Comparison of ENCODE assay signal across 20 cellular contexts in genomic region chr2:83650897-83651296, GRCh38.
A peak's percentile ranks its signal among the peaks of the same experiment; 100 is the strongest.
DNase-seq lines count a peak whose midpoint lies in the region; TF ChIP-seq lines count a peak whose summit lies in the region.
"Had no signal": no experiment of that assay in that cellular context is flagged by ENCODE, and none has a peak within 500 bp of the region (broad histone marks: within the 10 kb centered on the region; RNA-seq: fewer than 3 reads in every experiment).

No MANE protein-coding gene starts in this region.

- H3K4me3 Mint-ChIP-seq in MCF 10A (ENCODE audit: unreplicated experiment) (no peak overlapping the region), brain (peak overlapping the region in 2 of 5 experiments; percentile 13 to 19)
- H3K4me3 Mint-ChIP-seq: CD4-positive, alpha-beta T cell; IgD-negative memory B cell had no signal

- in situ Hi-C loops in mammary epithelial cell (cut with MboI; ENCODE audit: low sequenced_read_pairs in 2 of 2) (no loop called here), transverse colon (cut with MboI; ENCODE audit: low pct_ligation_motif_present in 1 of 4, low pct_unique_long_range_greater_than_20kb in 1 of 4, low sequenced_read_pairs in 3 of 4) (no loop called here)

- WGBS in mammary epithelial cell (ENCODE audit: low coverage, missing lambda C conversion rate): 13% methylated on average over 1 of the region's 1 CpG
- WGBS in stomach, 5 donors: 14 to 64% (median 33%) methylated on average over 1 of the region's 1 CpG
- no CpG with 5 or more reads among the region's 1 CpG for WGBS in mesendoderm (ENCODE audit: extremely low coverage, insufficient coverage, low lambda C conversion rate)
- 42 to 50% methylated on average over 1 of the region's 1 CpG for WGBS in transverse colon (ENCODE audit: low coverage in 1 of 2), 2 donors

- no peak overlapping the region for H2BK15ac ChIP-seq in mesendoderm (replicated peaks; ENCODE audit: low read depth)

- H4K8ac ChIP-seq in mesendoderm (ENCODE audit: low read depth, low read length): no peak overlapping the region

- dilution Hi-C loops in mammary epithelial cell (cut with HindIII; ENCODE audit: low sequenced_read_pairs): no loop called here

- no peaks in the 10 kb centered on the region for H3K36me3 Mint-ChIP-seq in MCF 10A (ENCODE audit: insufficient read depth, unreplicated experiment)
- no peaks in the 10 kb centered on the region for H3K36me3 Mint-ChIP-seq in brain
- H3K36me3 Mint-ChIP-seq: IgD-negative memory B cell had no signal

- H3K79me2 ChIP-seq in mammary epithelial cell (ENCODE audit: insufficient read depth, low read length): no peaks in the 10 kb centered on the region
- no peaks in the 10 kb centered on the region for H3K79me2 ChIP-seq in mesendoderm (ENCODE audit: control insufficient read depth, insufficient read depth, low read length)

- H3K18ac ChIP-seq in mesendoderm (ENCODE audit: low read length): no peak overlapping the region

- H3K36me3 ChIP-seq in mammary epithelial cell (ENCODE audit: insufficient read depth, low read length) (no peaks in the 10 kb centered on the region), stomach (no peaks in the 10 kb centered on the region), mesendoderm (ENCODE audit: control insufficient read depth, insufficient read depth, low read length) (no peaks in the 10 kb centered on the region), transverse colon (no peaks in the 10 kb centered on the region)
- H3K36me3 ChIP-seq: cardiac muscle cell, gastroesophageal sphincter, neutrophil, thoracic aorta had no signal

- intact Hi-C loops in MCF 10A (cut with micrococcal nuclease) (no loop called here), mammary epithelial cell (cut with micrococcal nuclease) (no loop called here), stomach (cut with DNase I; ENCODE audit: low total_unique reads) (no loop called here), transverse colon (cut with DNase I; ENCODE audit: low total_unique reads) (no loop called here)

- BruUV-seq in MCF 10A (replicated peaks; lab: Mats Ljungman, UMichigan) (no TSS peak), mammary epithelial cell (replicated peaks; lab: Mats Ljungman, UMichigan) (no TSS peak)

- DNase-seq in MCF 10A (ENCODE audit: unreplicated experiment) (peak; percentile 53), mammary epithelial cell (no peak), NCI-H2081 (lab: John Stamatoyannopoulos, UW) (peak; percentile 77 to 93), stomach (no peak), mesendoderm (no peak), transverse colon (no peak), RKO (ENCODE audit: low spot score) (no peak)
- DNase-seq: activated CD4-positive, CD25-positive, alpha-beta regulatory T cell treated with anti-CD3 and anti-CD28 coated beads, Interleukin-2, amount 50 U/mL, for 72 hours; CD4-positive, alpha-beta T cell; DMS79; HCEC 1CT; left cardiac atrium; NCI-H524 treated with DMSO at 0.1 percent for 48 hours had no signal

- no peak overlapping the region for H3K9ac ChIP-seq in mammary epithelial cell (ENCODE audit: insufficient read depth, low read length)
- H3K9ac ChIP-seq in mesendoderm (ENCODE audit: low read length): no peak overlapping the region

- H3K27me3 ChIP-seq in mammary epithelial cell (ENCODE audit: insufficient read depth, low read length): no peaks in the 10 kb centered on the region
- H3K27me3 ChIP-seq in stomach: no peaks in the 10 kb centered on the region
- H3K27me3 ChIP-seq in mesendoderm (ENCODE audit: insufficient read depth, low read length, poor library complexity): no peaks in the 10 kb centered on the region
- H3K27me3 ChIP-seq in transverse colon: no peaks in the 10 kb centered on the region
- H3K27me3 ChIP-seq: cardiac muscle cell, gastroesophageal sphincter, neutrophil had no signal

- TF ChIP-seq POLR2A in stomach (IDR thresholded peaks at IDR 0.05) (no peak), transverse colon (IDR thresholded peaks at IDR 0.05) (no peak)

- no peak overlapping the region for H2AFZ ChIP-seq in mammary epithelial cell (ENCODE audit: low read depth, low read length)

- H3K27me3 Mint-ChIP-seq in MCF 10A (ENCODE audit: insufficient read depth, unreplicated experiment) (no peaks in the 10 kb centered on the region), brain (no peaks in the 10 kb centered on the region)
- H3K27me3 Mint-ChIP-seq: CD4-positive, alpha-beta T cell; IgD-negative memory B cell had no signal

- H3K23ac ChIP-seq in mesendoderm (ENCODE audit: low read length): no peak overlapping the region

- no peak overlapping the region for H3K27ac ChIP-seq in mammary epithelial cell (ENCODE audit: insufficient read depth, low read depth, low read length)
- no peak overlapping the region for H3K27ac ChIP-seq in stomach
- H3K27ac ChIP-seq in mesendoderm (ENCODE audit: low read depth, low read length): no peak overlapping the region
- no peak overlapping the region for H3K27ac ChIP-seq in transverse colon
- H3K27ac ChIP-seq: cardiac muscle cell, epithelial cell of prostate, gastroesophageal sphincter, neutrophil, thoracic aorta had no signal

- no peak overlapping the region for H4K5ac ChIP-seq in mesendoderm (ENCODE audit: low read length)

- no peak overlapping the region for H3K4me3 ChIP-seq in mammary epithelial cell (replicated peaks in 1 of 3; ENCODE audit: insufficient read depth in 1 of 3, low read depth in 2 of 3, low read length in 3 of 3)
- no peak overlapping the region for H3K4me3 ChIP-seq in stomach
- no peak overlapping the region for H3K4me3 ChIP-seq in mesendoderm (ENCODE audit: low read length)
- H3K4me3 ChIP-seq in transverse colon: no peak overlapping the region
- H3K4me3 ChIP-seq: cardiac muscle cell, gastroesophageal sphincter, thoracic aorta had no signal

- POLR2A ChIA-PET in MCF 10A (lab: Yijun Ruan, JAX): no interaction called here

- H3K56ac ChIP-seq in mesendoderm (ENCODE audit: low read length): no peak overlapping the region

- TF ChIP-seq EP300 in stomach (IDR thresholded peaks at IDR 0.05) (no peak), transverse colon (IDR thresholded peaks at IDR 0.05; ENCODE audit: low read depth) (no peak)

- H3K27ac Mint-ChIP-seq in MCF 10A (ENCODE audit: low read depth, unreplicated experiment) (no peak overlapping the region), brain (peak overlapping the region in 3 of 5 experiments; percentile 10 to 84 (median 55))
- H3K27ac Mint-ChIP-seq: CD4-positive, alpha-beta T cell; IgD-negative memory B cell had no signal

- H3K4me1 ChIP-seq in mammary epithelial cell (ENCODE audit: insufficient read depth, low read length) (no peaks in the 10 kb centered on the region), stomach (no peaks in the 10 kb centered on the region), mesendoderm (ENCODE audit: control insufficient read depth, low read depth, low read length) (no peaks in the 10 kb centered on the region), transverse colon (peaks cover 0 to 7% (median 3%) of the 10 kb centered on the region in 4 donors)
- H3K4me1 ChIP-seq: gastroesophageal sphincter had no signal

- TF ChIP-seq CTCF in MCF 10A (IDR thresholded peaks at IDR 0.05; ENCODE audit: unreplicated experiment) (no peak), mammary epithelial cell (conservative IDR thresholded peaks at IDR 0.05 in 1 of 2, IDR thresholded peaks at IDR 0.05 in 1 of 2; ENCODE audit: extremely low read depth in 1 of 2, insufficient read depth in 1 of 2, low read depth in 1 of 2, low read length in 2 of 2) (no peak), brain (conservative IDR thresholded peaks at IDR 0.05) (no peak), stomach (IDR thresholded peaks at IDR 0.05) (no peak), transverse colon (IDR thresholded peaks at IDR 0.05) (no peak)

- CTCF ChIA-PET in MCF 10A (lab: Yijun Ruan, JAX): interaction anchor here (0.7 kb wide), 1 partner anchor 153 kb away, joined by 3 read pairs; no protein-coding TSS in a partner anchor
- CTCF ChIA-PET in mammary epithelial cell (lab: Charles Lee; ENCODE audit: low non-redundant PET): no interaction called here

- H3K4me2 ChIP-seq in mammary epithelial cell (ENCODE audit: insufficient read depth, low read depth, low read length): no peak overlapping the region
- H3K4me2 ChIP-seq in mesendoderm (ENCODE audit: low read length): no peak overlapping the region

- H3K79me1 ChIP-seq in mesendoderm (ENCODE audit: low read length): no peaks in the 10 kb centered on the region

- H3K9me3 ChIP-seq in mammary epithelial cell (replicated peaks; ENCODE audit: insufficient read depth, low read length) (no peaks in the 10 kb centered on the region), stomach (no peaks in the 10 kb centered on the region), transverse colon (no peaks in the 10 kb centered on the region)
- H3K9me3 ChIP-seq: gastroesophageal sphincter, neutrophil, thoracic aorta had no signal

- H2BK120ac ChIP-seq in mesendoderm (ENCODE audit: low read depth, low read length): no peak overlapping the region

- no peak overlapping the region for H3K4ac ChIP-seq in mesendoderm (ENCODE audit: low read depth, low read length)

- H4K20me1 ChIP-seq in mammary epithelial cell (ENCODE audit: insufficient read depth, low read length): no peaks in the 10 kb centered on the region

- H3K4me1 Mint-ChIP-seq in MCF 10A (ENCODE audit: insufficient read depth, unreplicated experiment): peaks cover 7% of the 10 kb centered on the region
- peaks cover 13% of the 10 kb centered on the region for H3K4me1 Mint-ChIP-seq in brain
- H3K4me1 Mint-ChIP-seq: IgD-negative memory B cell had no signal

- H3K9me3 Mint-ChIP-seq in MCF 10A (ENCODE audit: unreplicated experiment) (no peaks in the 10 kb centered on the region), brain (no peaks in the 10 kb centered on the region)

- H2AK5ac ChIP-seq in mesendoderm (ENCODE audit: low read length): no peak overlapping the region

- no peak overlapping the region for H2BK5ac ChIP-seq in mesendoderm (ENCODE audit: low read length)

Comparison
In these comparisons a context has a peak if more than half of its experiments do, and no peak if none do; other contexts are left out.
1. DNase-seq: peak in MCF 10A (single experiment) and NCI-H2081 (2 of 2); none in mammary epithelial cell (single experiment), stomach (single experiment), mesendoderm (single experiment), transverse colon (single experiment) and RKO (single experiment).